In genomic region chr1:228100822-228101613, GRCh38 we compare ENCODE assay signal across 9 cellular contexts. TPM values are rescaled to one million over a fixed set of nuclear protein-coding genes. Genes with fewer than 3 reads are reported as not detected.
DNase-seq lines count a peak whose midpoint lies in the region; ATAC-seq and TF ChIP-seq lines count a peak whose summit lies in the region.
"Had no signal": no experiment of that assay in that cellular context is flagged by ENCODE, and none has a peak within 500 bp of the region (broad histone marks: within the 10 kb centered on the region; RNA-seq: fewer than 3 reads in every experiment).

No MANE protein-coding gene starts in this region.

- no peaks in the 10 kb centered on the region for H3K27me3 ChIP-seq in OCI-LY3 (ENCODE audit: low read depth, low read length)
- H3K27me3 ChIP-seq: testis had no signal

- H3K27ac Mint-ChIP-seq in activated CD4-positive, alpha-beta T cell treated with anti-CD3 and anti-CD28 coated beads for 36 hours = peak overlapping the region; percentile 69
- H3K27ac Mint-ChIP-seq in stimulated activated memory B cell treated with anti-CD40 and anti-IgM and Interleukin-4, amounts not matched to agents 10 μg/mL and 1 μg/mL and 100 μg/mL, for 72 hours = peak overlapping the region; percentile 30

- CTCF ChIA-PET in activated CD4-positive, alpha-beta T cell treated with anti-CD3 and anti-CD28 coated beads for 36 hours (lab: Charles Lee) = interaction anchor here (1.5 kb wide), 1 partner anchor 102 kb away, joined by 4 read pairs; no protein-coding TSS in a partner anchor

- POLR2A ChIA-PET in activated CD4-positive, alpha-beta T cell treated with anti-CD3 and anti-CD28 coated beads for 36 hours (lab: Charles Lee) = interaction anchor here (1.3 to 1.5 kb wide), 2 partner anchors 13 to 64 kb away, joined by 3 read pairs; partner anchors contain the start of gene IBA57

- H3K36me3 ChIP-seq in OCI-LY3 (replicated peaks; ENCODE audit: low read depth, low read length) = peaks cover 45% of the 10 kb centered on the region

- ATAC-seq in activated CD4-positive, alpha-beta T cell treated with anti-CD3 and anti-CD28 coated beads for 36 hours = no peak
- no peak for ATAC-seq in stimulated activated memory B cell treated with anti-CD40 and anti-IgM and Interleukin-4, amounts not matched to agents 10 μg/mL and 1 μg/mL and 100 μg/mL, for 72 hours
- ATAC-seq in HG03565 (IDR thresholded peaks at IDR 0.05; ENCODE audit: unreplicated experiment) = no peak
- ATAC-seq in GM18517 (IDR thresholded peaks at IDR 0.05; ENCODE audit: unreplicated experiment) = no peak

- H3K4me3 Mint-ChIP-seq in activated CD4-positive, alpha-beta T cell treated with anti-CD3 and anti-CD28 coated beads for 36 hours = peak overlapping the region; percentile 89
- H3K4me3 Mint-ChIP-seq in stimulated activated memory B cell treated with anti-CD40 and anti-IgM and Interleukin-4, amounts not matched to agents 10 μg/mL and 1 μg/mL and 100 μg/mL, for 72 hours = peak overlapping the region; percentile 86

- H3K4me1 ChIP-seq in OCI-LY3 (ENCODE audit: low read length) = peaks cover 17% of the 10 kb centered on the region

- H3K9me3 ChIP-seq in OCI-LY3 (ENCODE audit: insufficient read depth, low read length) = no peaks in the 10 kb centered on the region
- H3K9me3 ChIP-seq: testis had no signal

- H3K9ac ChIP-seq in OCI-LY3 (ENCODE audit: low read length) = 0 out of 2 replicates have a peak overlapping the region, but pooled peaks have one; percentile 80

- H3K4me2 ChIP-seq in OCI-LY3 (ENCODE audit: low read length) = peak overlapping the region; percentile 80

- TF ChIP-seq CTCF in OCI-LY3 (IDR thresholded peaks at IDR 0.05; ENCODE audit: low read depth, low read length) = no peak

- no peaks in the 10 kb centered on the region for H3K27me3 Mint-ChIP-seq in activated CD4-positive, alpha-beta T cell treated with anti-CD3 and anti-CD28 coated beads for 36 hours
- H3K27me3 Mint-ChIP-seq in stimulated activated memory B cell treated with anti-CD40 and anti-IgM and Interleukin-4, amounts not matched to agents 10 μg/mL and 1 μg/mL and 100 μg/mL, for 72 hours = no peaks in the 10 kb centered on the region

- H3K4me1 Mint-ChIP-seq in activated CD4-positive, alpha-beta T cell treated with anti-CD3 and anti-CD28 coated beads for 36 hours = peaks cover 20% of the 10 kb centered on the region
- H3K4me1 Mint-ChIP-seq in stimulated activated memory B cell treated with anti-CD40 and anti-IgM and Interleukin-4, amounts not matched to agents 10 μg/mL and 1 μg/mL and 100 μg/mL, for 72 hours = peaks cover 44% of the 10 kb centered on the region

- intact Hi-C loops in activated CD4-positive, alpha-beta T cell treated with anti-CD3 and anti-CD28 coated beads for 36 hours (cut with DNase I, micrococcal nuclease) = loop anchor here (5.0 to 10.0 kb wide), 2 partner anchors 336 to 1694 kb away; partner anchors contain the start of gene PARP1 (in 1 of the 2)

- DNase-seq in activated CD4-positive, alpha-beta T cell treated with anti-CD3 and anti-CD28 coated beads for 36 hours = no peak
- no peak for DNase-seq in activated CD4-positive, alpha-beta T cell treated with anti-CD3 and anti-CD28 coated beads for 48 hours
- DNase-seq in epithelial cell of prostate (ENCODE audit: low read depth, low spot score) (no peak), activated gamma-delta T cell (lab: John Stamatoyannopoulos, UW) (no peak)
- DNase-seq: testis had no signal

- H3K9me3 Mint-ChIP-seq in activated CD4-positive, alpha-beta T cell treated with anti-CD3 and anti-CD28 coated beads for 36 hours (ENCODE audit: low read depth) = no peaks in the 10 kb centered on the region
- H3K9me3 Mint-ChIP-seq in stimulated activated memory B cell treated with anti-CD40 and anti-IgM and Interleukin-4, amounts not matched to agents 10 μg/mL and 1 μg/mL and 100 μg/mL, for 72 hours = no peaks in the 10 kb centered on the region

- peaks cover 39% of the 10 kb centered on the region for H3K36me3 Mint-ChIP-seq in activated CD4-positive, alpha-beta T cell treated with anti-CD3 and anti-CD28 coated beads for 36 hours (ENCODE audit: low read depth)
- peaks cover 23% of the 10 kb centered on the region for H3K36me3 Mint-ChIP-seq in stimulated activated memory B cell treated with anti-CD40 and anti-IgM and Interleukin-4, amounts not matched to agents 10 μg/mL and 1 μg/mL and 100 μg/mL, for 72 hours

- peaks cover 62% of the 10 kb centered on the region for H3K79me2 ChIP-seq in OCI-LY3 (ENCODE audit: low read length)

- peak overlapping the region; percentile 87 for H3K4me3 ChIP-seq in OCI-LY3 (ENCODE audit: low read length)

- peak overlapping the region; percentile 0; the same call in 1 of the 2 replicates for H3K27ac ChIP-seq in OCI-LY3 (ENCODE audit: low read length)
- peak overlapping the region; percentile 71 for H3K27ac ChIP-seq in epithelial cell of prostate

- no peak overlapping the region for H2AFZ ChIP-seq in OCI-LY3 (ENCODE audit: low read depth, low read length)

- H4K20me1 ChIP-seq in OCI-LY3 (ENCODE audit: insufficient read depth, low read length) = peaks cover 50% of the 10 kb centered on the region

RNA-seq across cellular contexts. Expression of gene C1orf35, which starts 2.1 kb away (rescaled TPM):
- total RNA-seq in activated CD4-positive, alpha-beta T cell treated with anti-CD3 and anti-CD28 coated beads for 36 hours = 10 to 100 TPM; 14.6 to 22.5 TPM

RNA-seq across cellular contexts. Expression of gene MRPL55, which starts 8.1 kb away (rescaled TPM):
- total RNA-seq in activated CD4-positive, alpha-beta T cell treated with anti-CD3 and anti-CD28 coated beads for 36 hours = 10 to 100 TPM; 51.0 to 57.7 TPM

RNA-seq across cellular contexts. Expression of gene ARF1, which starts 18.5 kb away (rescaled TPM):
- 100 to 1,000 TPM; 325 to 337 TPM for total RNA-seq in activated CD4-positive, alpha-beta T cell treated with anti-CD3 and anti-CD28 coated beads for 36 hours

RNA-seq across cellular contexts. Expression of gene GUK1, which starts 39.1 kb away (rescaled TPM):
- total RNA-seq in activated CD4-positive, alpha-beta T cell treated with anti-CD3 and anti-CD28 coated beads for 36 hours = 100 to 1,000 TPM; 196 to 270 TPM

RNA-seq across cellular contexts. Expression of gene GJC2, which starts 48.7 kb away (rescaled TPM):
- total RNA-seq in activated CD4-positive, alpha-beta T cell treated with anti-CD3 and anti-CD28 coated beads for 36 hours = under 1 TPM in 1 of 2 experiments, not detected in 1; 0.64 TPM
